In genomic region chr22:21861290-21861848, GRCh38 we compare ENCODE assay signal across 11 cellular contexts. TPM values are rescaled to one million over a fixed set of nuclear protein-coding genes. Genes with fewer than 3 reads are reported as not detected.
DNase-seq lines count a peak whose midpoint lies in the region; ATAC-seq and TF ChIP-seq lines count a peak whose summit lies in the region.
"Had no signal": no experiment of that assay in that cellular context is flagged by ENCODE, and none has a peak within 500 bp of the region (broad histone marks: within the 10 kb centered on the region; RNA-seq: fewer than 3 reads in every experiment).

No MANE protein-coding gene starts in this region.

- no peak overlapping the region for H3K4ac ChIP-seq in IMR-90 (ENCODE audit: low read depth, low read length)

- peaks cover 2 to 5% of the 10 kb centered on the region in 2 donors for H3K36me3 Mint-ChIP-seq in CD4-positive, alpha-beta memory T cell
- peaks cover 32% of the 10 kb centered on the region for H3K36me3 Mint-ChIP-seq in dendritic cell treated with granulocyte-macrophage colony-stimulating factor and Interleukin-4, amounts not matched to agents 40 ng/mL and 50 ng/mL, for 4 days (ENCODE audit: low read depth)
- no peaks in the 10 kb centered on the region for H3K36me3 Mint-ChIP-seq in natural killer cell

- 100% methylated on average over 3 of the region's 3 CpGs; no CpG with 5 or more reads in 1 of the 2 experiments for WGBS in IMR-90 (ENCODE audit: extremely low coverage in 2 of 2, insufficient read length in 1 of 2), 2 experiments

- H3K9me3 ChIP-seq in CD4-positive, alpha-beta memory T cell (ENCODE audit: control insufficient read depth in 1 of 2, low read length in 2 of 2): no peaks in the 10 kb centered on the region
- H3K9me3 ChIP-seq in IMR-90 (ENCODE audit: control insufficient read depth, insufficient read depth, low read length): no peaks in the 10 kb centered on the region
- H3K9me3 ChIP-seq: mucosa of descending colon had no signal

- H4K20me1 ChIP-seq in IMR-90 (ENCODE audit: insufficient read depth, low read length): peaks cover 99% of the 10 kb centered on the region

- H3K56ac ChIP-seq in IMR-90 (ENCODE audit: extremely low read depth, insufficient read depth, low read length): no peak overlapping the region

- H3K4me3 ChIP-seq in CD4-positive, alpha-beta memory T cell (ENCODE audit: low read length in 2 of 2): no peak overlapping the region
- no peak overlapping the region for H3K4me3 ChIP-seq in IMR-90 (ENCODE audit: insufficient read depth, low read depth, low read length)
- H3K4me3 ChIP-seq: mucosa of descending colon had no signal

- no peak overlapping the region for H3K27ac ChIP-seq in CD4-positive, alpha-beta memory T cell (ENCODE audit: low read depth, low read length)
- no peak overlapping the region for H3K27ac ChIP-seq in IMR-90 (ENCODE audit: insufficient read depth, low read length)

- CTCF ChIA-PET in CD4-positive, alpha-beta memory T cell (lab: Charles Lee; ENCODE audit: partially characterized antibody): no interaction called here
- CTCF ChIA-PET in IMR-90 (lab: Yijun Ruan, JAX): interaction anchor here (1.5 kb wide), 1 partner anchor 77 kb away, joined by 4 read pairs; no protein-coding TSS in a partner anchor

- H3K14ac ChIP-seq in IMR-90 (replicated peaks; ENCODE audit: low read depth, low read length): peak overlapping the region; percentile 60; the same call in 1 of the 2 replicates

- H2BK20ac ChIP-seq in IMR-90 (ENCODE audit: low read depth, low read length): no peak overlapping the region

- POLR2A ChIA-PET in CD4-positive, alpha-beta memory T cell (lab: Charles Lee; ENCODE audit: partially characterized antibody): interaction anchor here (0.8 to 1.2 kb wide), 2 partner anchors 13 to 44 kb away, joined by 3 to 4 read pairs; no protein-coding TSS in a partner anchor
- POLR2A ChIA-PET in IMR-90 (lab: Charles Lee; ENCODE audit: unreplicated experiment): interaction anchor here (0.6 kb wide), 1 partner anchor 71 kb away, joined by 7 read pairs; no protein-coding TSS in a partner anchor

- no peak for TF ChIP-seq POLR2A in IMR-90 (IDR thresholded peaks at IDR 0.05; ENCODE audit: low read depth, low read length)

- no peak for DNase-seq in CD4-positive, alpha-beta memory T cell
- DNase-seq in IMR-90: no peak
- DNase-seq in natural killer cell: no peak
- no peak for DNase-seq in NCI-H524 treated with DMSO at 0.1 percent for 48 hours (lab: John Stamatoyannopoulos, UW)
- no peak for DNase-seq in NAMALWA (ENCODE audit: low spot score)
- DNase-seq in COLO668 (lab: John Stamatoyannopoulos, UW; ENCODE audit: unreplicated experiment): no peak
- no peak for DNase-seq in T-helper 2 cell
- DNase-seq: activated CD8-positive, alpha-beta memory T cell treated with anti-CD3 and anti-CD28 coated beads, Interleukin-2, amount 50 U/mL, for 48 hours; mucosa of descending colon had no signal

- H3K36me3 ChIP-seq in CD4-positive, alpha-beta memory T cell (ENCODE audit: insufficient read depth, low read length): no peaks in the 10 kb centered on the region
- H3K36me3 ChIP-seq in IMR-90 (ENCODE audit: control insufficient read depth, insufficient read depth, low read length): no peaks in the 10 kb centered on the region

- H3K27ac Mint-ChIP-seq in CD4-positive, alpha-beta memory T cell: peak overlapping the region; percentile 13 to 69 (median 53)
- H3K27ac Mint-ChIP-seq in dendritic cell treated with granulocyte-macrophage colony-stimulating factor and Interleukin-4, amounts not matched to agents 40 ng/mL and 50 ng/mL, for 4 days: peak overlapping the region; percentile 19
- peak overlapping the region; percentile 87 to 90 for H3K27ac Mint-ChIP-seq in natural killer cell
- H3K27ac Mint-ChIP-seq: T-helper 2 cell treated with Interferon-gamma antibody and Interleukin-4, amounts not matched to agents 5 μg/mL and 100 μg/mL, for 36 hours had no signal

- no peak overlapping the region for H2AFZ ChIP-seq in IMR-90 (replicated peaks; ENCODE audit: low read length, poor library complexity)

- intact Hi-C loops in CD4-positive, alpha-beta memory T cell (cut with micrococcal nuclease): no loop called here
- intact Hi-C loops in IMR-90 (cut with micrococcal nuclease) (no loop called here), natural killer cell (cut with micrococcal nuclease) (no loop called here)
- intact Hi-C loops in dendritic cell treated with granulocyte-macrophage colony-stimulating factor and Interleukin-4, amounts not matched to agents 40 ng/mL and 50 ng/mL, for 4 days (cut with micrococcal nuclease): loop anchor here (5.0 kb wide), 1 partner anchor 44 kb away; no protein-coding TSS in a partner anchor

- peaks cover 96% of the 10 kb centered on the region for H3K4me1 ChIP-seq in CD4-positive, alpha-beta memory T cell (ENCODE audit: insufficient read depth, low read length)
- H3K4me1 ChIP-seq in IMR-90 (ENCODE audit: control insufficient read depth, insufficient read depth, low read length): peaks cover 13% of the 10 kb centered on the region

- peaks cover 0 to 2% (median 0%) of the 10 kb centered on the region in 8 donors for H3K9me3 Mint-ChIP-seq in CD4-positive, alpha-beta memory T cell
- no peaks in the 10 kb centered on the region for H3K9me3 Mint-ChIP-seq in dendritic cell treated with granulocyte-macrophage colony-stimulating factor and Interleukin-4, amounts not matched to agents 40 ng/mL and 50 ng/mL, for 4 days
- no peaks in the 10 kb centered on the region for H3K9me3 Mint-ChIP-seq in natural killer cell
- H3K9me3 Mint-ChIP-seq: T-helper 2 cell treated with Interferon-gamma antibody and Interleukin-4, amounts not matched to agents 5 μg/mL and 100 μg/mL, for 36 hours had no signal

- H2BK15ac ChIP-seq in IMR-90 (ENCODE audit: low read depth, low read length): no peak overlapping the region

- H3K27me3 Mint-ChIP-seq in CD4-positive, alpha-beta memory T cell: no peaks in the 10 kb centered on the region
- no peaks in the 10 kb centered on the region for H3K27me3 Mint-ChIP-seq in dendritic cell treated with granulocyte-macrophage colony-stimulating factor and Interleukin-4, amounts not matched to agents 40 ng/mL and 50 ng/mL, for 4 days
- no peaks in the 10 kb centered on the region for H3K27me3 Mint-ChIP-seq in natural killer cell (ENCODE audit: low read depth in 2 of 2)

- no peak overlapping the region for H2BK120ac ChIP-seq in IMR-90 (ENCODE audit: low read depth, low read length)

- peak overlapping the region; percentile 6; the same call in 1 of the 2 replicates for H3K23ac ChIP-seq in IMR-90 (ENCODE audit: low read depth, low read length)

- TF ChIP-seq CTCF in IMR-90 (conservative IDR thresholded peaks at IDR 0.05; ENCODE audit: low read depth, low read length): no peak
- TF ChIP-seq CTCF in natural killer cell (IDR thresholded peaks at IDR 0.05): no peak

- in situ Hi-C loops in IMR-90 (cut with MboI; ENCODE audit: low sequenced_read_pairs): no loop called here

- no peak overlapping the region for H4K91ac ChIP-seq in IMR-90 (ENCODE audit: insufficient read depth, low read depth, low read length)

- no peak for ATAC-seq in IMR-90 (ENCODE audit: low read depth)
- no peak for ATAC-seq in natural killer cell
- ATAC-seq: mucosa of descending colon had no signal

- no peak overlapping the region for H3K4me2 ChIP-seq in IMR-90 (ENCODE audit: low read depth, low read length)

- H3K27me3 ChIP-seq in CD4-positive, alpha-beta memory T cell (ENCODE audit: insufficient read depth, low read length): no peaks in the 10 kb centered on the region
- no peaks in the 10 kb centered on the region for H3K27me3 ChIP-seq in IMR-90 (ENCODE audit: control insufficient read depth, insufficient read depth, low read length)

- H2AK9ac ChIP-seq in IMR-90 (replicated peaks; ENCODE audit: low read depth, low read length, poor library complexity): no peak overlapping the region

- peaks cover 32% of the 10 kb centered on the region for H3K9me1 ChIP-seq in IMR-90 (ENCODE audit: insufficient read depth, low read length)

- TF ChIP-seq RAD21 in IMR-90 (IDR thresholded peaks at IDR 0.05; ENCODE audit: low read length): no peak

- H3K9ac ChIP-seq in IMR-90 (ENCODE audit: low read depth, low read length): no peak overlapping the region

- H3K4me1 Mint-ChIP-seq in CD4-positive, alpha-beta memory T cell: peaks cover 70 to 94% (median 84%) of the 10 kb centered on the region in 4 donors
- peaks cover 91% of the 10 kb centered on the region for H3K4me1 Mint-ChIP-seq in dendritic cell treated with granulocyte-macrophage colony-stimulating factor and Interleukin-4, amounts not matched to agents 40 ng/mL and 50 ng/mL, for 4 days (ENCODE audit: low read depth)
- H3K4me1 Mint-ChIP-seq in natural killer cell: peaks cover 92 to 96% of the 10 kb centered on the region in 2 donors

- no peak overlapping the region for H2AK5ac ChIP-seq in IMR-90 (ENCODE audit: low read depth, low read length)

- no peak overlapping the region for H4K5ac ChIP-seq in IMR-90 (ENCODE audit: low read depth, low read length)

- BruUV-seq in IMR-90 (replicated peaks; lab: Mats Ljungman, UMichigan): no TSS peak

- H3K79me1 ChIP-seq in IMR-90 (ENCODE audit: low read depth in 1 of 2, low read length in 2 of 2): peaks cover 0 to 75% of the 10 kb centered on the region in 2 experiments; a peak in 3 of 4 replicates

- H2BK5ac ChIP-seq in IMR-90 (ENCODE audit: low read depth, low read length, poor library complexity, severe bottlenecking): no peak overlapping the region

- H3K4me3 Mint-ChIP-seq in CD4-positive, alpha-beta memory T cell: peak overlapping the region in 5 of 8 donors; percentile 7 to 65 (median 26)
- H3K4me3 Mint-ChIP-seq in dendritic cell treated with granulocyte-macrophage colony-stimulating factor and Interleukin-4, amounts not matched to agents 40 ng/mL and 50 ng/mL, for 4 days: peak overlapping the region; percentile 32
- peak overlapping the region; percentile 75 for H3K4me3 Mint-ChIP-seq in natural killer cell
- H3K4me3 Mint-ChIP-seq: T-helper 2 cell treated with Interferon-gamma antibody and Interleukin-4, amounts not matched to agents 5 μg/mL and 100 μg/mL, for 36 hours had no signal

- dilution Hi-C loops in IMR-90 (cut with HindIII; ENCODE audit: low sequenced_read_pairs, unreplicated experiment): no loop called here

- no peak overlapping the region for H4K8ac ChIP-seq in IMR-90 (ENCODE audit: low read depth in 2 of 2, low read length in 2 of 2)

- no peak overlapping the region for H3K18ac ChIP-seq in IMR-90 (ENCODE audit: low read depth, low read length)

TF ChIP-seq in IMR-90, 13 proteins besides CTCF, POLR2A, EP300 and RAD21 (continues in another document):
- TF ChIP-seq NFE2L2 (IDR thresholded peaks at IDR 0.05; ENCODE audit: low read depth, low read length) (no peak), FOS (IDR thresholded peaks at IDR 0.05; ENCODE audit: low read depth, low read length) (no peak), CEBPB (IDR thresholded peaks at IDR 0.05; ENCODE audit: low read depth, low read length) (no peak), SMC3 (IDR thresholded peaks at IDR 0.05; ENCODE audit: low read depth, low read length) (no peak), RCOR1 (IDR thresholded peaks at IDR 0.05; ENCODE audit: insufficient replicate concordance, low read length) (no peak)

RNA-seq across cellular contexts. Expression of gene MAPK1, which starts 6.1 kb away (rescaled TPM):
- total RNA-seq in CD4-positive, alpha-beta memory T cell: 100 to 1,000 TPM; 114 to 117 TPM
- polyA plus RNA-seq in CD4-positive, alpha-beta memory T cell: 10 to 100 TPM; 73.8 to 81.5 TPM
- total RNA-seq in IMR-90 (2012; rRNA removed): 44.7 and 51.3 TPM in 2 replicates
- polyA plus RNA-seq in IMR-90 (2012; rRNA removed): 33.5 and 41.0 TPM in 2 replicates
- polyA plus RNA-seq in IMR-90 (2012; cell fraction: cytosol; rRNA removed): 12.2 and 12.7 TPM in 2 replicates
- 9.4 and 33.2 TPM in 2 replicates for polyA plus RNA-seq in IMR-90 (2012; cell fraction: nucleus; rRNA removed; ENCODE audit: low replicate concordance)
- total RNA-seq in natural killer cell: 100 to 1,000 TPM; 189 to 246 (median 214) TPM

Comparison
In these comparisons a context has a peak if more than half of its experiments do, and no peak if none do; other contexts are left out.
1. H3K27ac Mint-ChIP-seq: peak in every context shown above with its lines; median percentile 88 in natural killer cell; 53 in CD4-positive, alpha-beta memory T cell; 19 in dendritic cell treated with granulocyte-macrophage colony-stimulating factor and Interleukin-4, amounts not matched to agents 40 ng/mL and 50 ng/mL, for 4 days.